Comparison of ENCODE assay signal across 10 cellular contexts in genomic region chr20:38592411-38592790, GRCh38. TPM values are rescaled to one million over a fixed set of nuclear protein-coding genes. Genes with fewer than 3 reads are reported as not detected.
"Had no signal": no experiment of that assay in that cellular context is flagged by ENCODE, and none has a peak within 500 bp of the region (broad histone marks: within the 10 kb centered on the region; RNA-seq: fewer than 3 reads in every experiment).

No MANE protein-coding gene starts in this region.

RNA-seq across cellular contexts. Expression of gene ARHGAP40, which starts 9.2 kb away (rescaled TPM):
- total RNA-seq: activated CD8-positive, alpha-beta T cell treated with anti-CD3 and anti-CD28 coated beads for 36 hours; activated T-cell treated with anti-CD3 and anti-CD28 coated beads, Interleukin-2, amount 50 U/mL, for 72 hours; activated T-helper 2 cell treated with anti-CD3 and anti-CD28 coated beads, Interferon-gamma antibody, Interleukin-2, Interleukin-4, amounts not matched to agents 10 μg/mL and 5 μg/mL and 100 μg/mL, durations not matched to agents 14 hours and 24 hours and 36 hours; Right ventricle myocardium inferior; T-helper 2 cell treated with Interferon-gamma antibody and Interleukin-4, amounts not matched to agents 100 ng/mL and 5 ng/mL, for 36 hours had no signal

RNA-seq across cellular contexts. Expression of gene ADIG, which starts 11.4 kb away (rescaled TPM):
- total RNA-seq: activated CD8-positive, alpha-beta T cell treated with anti-CD3 and anti-CD28 coated beads for 36 hours; activated naive CD8-positive, alpha-beta T cell treated with anti-CD3 and anti-CD28 coated beads for 36 hours; activated T-cell treated with anti-CD3 and anti-CD28 coated beads, Interleukin-2, amount 50 U/mL, for 72 hours; activated T-helper 2 cell treated with anti-CD3 and anti-CD28 coated beads, Interferon-gamma antibody, Interleukin-2, Interleukin-4, amounts not matched to agents 10 μg/mL and 5 μg/mL and 100 μg/mL, durations not matched to agents 14 hours and 24 hours and 36 hours; breast epithelium; NCI-H460; PC-9; T-helper 2 cell treated with Interferon-gamma antibody and Interleukin-4, amounts not matched to agents 100 ng/mL and 5 ng/mL, for 36 hours had no signal
- polyA plus RNA-seq: adipose tissue had no signal
